ENCODE assay signal across 8 cellular contexts in the genomic region with DNA sequence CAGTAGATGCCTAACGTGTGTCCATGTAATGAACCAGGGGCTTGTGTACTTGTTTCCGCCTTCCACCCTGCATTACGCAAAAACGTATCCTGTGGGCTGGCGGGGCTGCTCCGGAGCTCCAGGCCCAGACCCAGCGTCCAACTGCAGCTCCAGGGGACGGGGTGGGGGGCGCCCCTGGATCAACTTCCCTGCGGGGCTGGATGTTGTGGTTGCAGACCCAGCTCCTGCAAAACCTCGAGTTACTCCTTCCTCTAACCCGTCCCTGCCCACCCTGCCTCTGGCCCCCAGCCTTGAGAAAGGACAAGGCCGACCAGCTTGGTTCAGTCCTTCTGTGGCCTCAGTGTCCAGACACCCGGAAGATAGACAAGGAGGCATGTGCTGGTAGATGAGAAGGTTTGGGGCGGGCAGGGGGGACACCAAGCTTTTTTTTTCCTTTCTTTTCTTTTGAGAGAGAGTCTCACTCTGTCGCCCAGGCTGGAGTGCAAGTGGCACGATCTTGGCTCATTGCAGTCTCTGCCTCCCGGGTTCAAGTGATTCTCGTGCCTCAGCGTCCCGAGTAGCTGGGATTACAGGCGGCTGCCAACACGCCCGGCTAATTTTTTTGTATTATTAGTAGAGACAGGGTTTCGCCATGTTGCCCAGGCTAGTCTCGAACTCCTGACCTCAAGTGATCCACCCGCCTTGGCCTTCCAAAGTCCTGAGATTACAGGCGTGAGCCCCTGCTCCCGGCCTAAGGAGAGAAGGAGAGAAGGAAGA. TPM values are rescaled to one million over a fixed set of nuclear protein-coding genes. Genes with fewer than 3 reads are reported as not detected.
DNase-seq lines count a peak whose midpoint lies in the region; ATAC-seq and TF ChIP-seq lines count a peak whose summit lies in the region.

No MANE protein-coding gene starts in this region.

- H3K27ac ChIP-seq in gastrocnemius medialis: peak overlapping the region; percentile 79 to 93 (median 84)

- intact Hi-C loops in gastrocnemius medialis (cut with DNase I; ENCODE audit: low total_unique reads): loop anchor here (5.0 kb wide), 1 partner anchor 127 kb away; a partner anchor contains a TSS

- no peaks in the 10 kb centered on the region for H3K27me3 ChIP-seq in gastrocnemius medialis

- CTCF ChIA-PET in T-cell (lab: Charles Lee): interaction anchor here (0.6 to 1.8 kb wide), 4 partner anchors 62 to 163 kb away, joined by 3 to 9 read pairs (median 4); no protein-coding TSS in a partner anchor

- H3K4me1 ChIP-seq in gastrocnemius medialis: peaks cover 13 to 18% of the 10 kb centered on the region in 2 donors

- H3K9me3 ChIP-seq in gastrocnemius medialis: no peaks in the 10 kb centered on the region

- DNase-seq in T-cell (no peak), fibroblast of villous mesenchyme (ENCODE audit: low read depth) (no peak), gastrocnemius medialis (no peak), cerebellar cortex (ENCODE audit: low spot score) (no peak), KBM-7 (no peak)

- H3K27me3 Mint-ChIP-seq in T-cell: no peaks in the 10 kb centered on the region

- peak overlapping the region; percentile 94 for H3K4me3 ChIP-seq in fibroblast of villous mesenchyme (ENCODE audit: low read depth, low read length)
- H3K4me3 ChIP-seq in gastrocnemius medialis: peak overlapping the region; percentile 84 to 94 (median 89)

- H3K36me3 Mint-ChIP-seq in T-cell: peaks cover 17% of the 10 kb centered on the region

- peak overlapping the region; percentile 90 to 96 (median 92) for H3K4me3 Mint-ChIP-seq in T-cell

- no peaks in the 10 kb centered on the region for H3K9me3 Mint-ChIP-seq in T-cell

- H3K36me3 ChIP-seq in gastrocnemius medialis: peaks cover 0 to 28% of the 10 kb centered on the region in 2 donors

- in situ Hi-C loops in gastrocnemius medialis (cut with MboI; ENCODE audit: low sequenced_read_pairs in 4 of 4) (no loop called here), KBM-7 (cut with MboI; ENCODE audit: low pct_unique_long_range_greater_than_20kb, low sequenced_read_pairs) (no loop called here)

- POLR2A ChIA-PET in T-cell (lab: Charles Lee): interaction anchor here (0.6 kb wide), 3 partner anchors 163 to 921 kb away, joined by 3 to 5 read pairs (median 3); no protein-coding TSS in a partner anchor

- H3K27ac Mint-ChIP-seq in T-cell: peak overlapping the region; percentile 91 to 94

- ATAC-seq in GM18907 (IDR thresholded peaks at IDR 0.05; ENCODE audit: unreplicated experiment): peak; percentile 4
- no peak for ATAC-seq in T-cell (replicated peaks in 1 of 4)
- ATAC-seq in gastrocnemius medialis: peak in 1 of 2 donors; percentile 3
- no peak for ATAC-seq in GM18873 (IDR thresholded peaks at IDR 0.05; ENCODE audit: low FRiP score, unreplicated experiment)
- ATAC-seq in HG02840 (IDR thresholded peaks at IDR 0.05; ENCODE audit: low FRiP score, unreplicated experiment): no peak

- H3K4me1 Mint-ChIP-seq in T-cell: peaks cover 36 to 39% (median 37%) of the 10 kb centered on the region in 3 donors

- no peak for TF ChIP-seq POLR2A in gastrocnemius medialis (IDR thresholded peaks at IDR 0.05)

- no peak for TF ChIP-seq CTCF in fibroblast of villous mesenchyme (IDR thresholded peaks at IDR 0.05; ENCODE audit: insufficient read depth, low read depth, low read length)
- no peak for TF ChIP-seq CTCF in gastrocnemius medialis (IDR thresholded peaks at IDR 0.05 in 4 of 5, conservative IDR thresholded peaks at IDR 0.05 in 1 of 5)

RNA-seq across cellular contexts. Expression of a gene that starts 0.7 kb away (rescaled TPM):
- total RNA-seq in T-cell (100 to 1,000 TPM; 119 to 181 (median 156) TPM), fibroblast of villous mesenchyme (93.1 and 98.4 TPM in 2 replicates), gastrocnemius medialis (10 to 100 TPM; 49.5 to 70.7 (median 53.9) TPM)

RNA-seq across cellular contexts. Expression of a gene that starts 25.3 kb away (rescaled TPM):
- total RNA-seq in T-cell (1 to 10 TPM in 1 of 5 donors, under 1 TPM in 3, not detected in 1; 0.20 to 1.6 (median 0.31) TPM), fibroblast of villous mesenchyme (not detected in 2 replicates), gastrocnemius medialis (not detected)

RNA-seq across cellular contexts. Expression of a gene that starts 29.7 kb away (rescaled TPM):
- total RNA-seq in T-cell: 1 to 10 TPM in 1 of 5 donors, under 1 TPM in 2, not detected in 2; 0.20 to 1.3 (median 0.73) TPM
- total RNA-seq in fibroblast of villous mesenchyme: under 0.01 TPM in 1 of 2 replicates, not detected in the other
- total RNA-seq in gastrocnemius medialis: under 1 TPM in 1 of 4 donors, not detected in 3; 0.18 TPM

RNA-seq across cellular contexts. Expression of a gene that starts 32.0 kb away (rescaled TPM):
- total RNA-seq in T-cell (10 to 100 TPM; 71.9 to 81.6 (median 78.9) TPM), fibroblast of villous mesenchyme (28.3 and 42.3 TPM in 2 replicates), gastrocnemius medialis (10 to 100 TPM; 33.0 to 76.7 (median 66.7) TPM)

RNA-seq across cellular contexts. Expression of a gene that starts 36.7 kb away (rescaled TPM):
- 1 to 10 TPM in 4 of 5 donors, under 1 TPM in 1; 0.99 to 3.0 (median 1.7) TPM for total RNA-seq in T-cell
- total RNA-seq in fibroblast of villous mesenchyme: not detected in 2 replicates
- total RNA-seq in gastrocnemius medialis: under 1 TPM in 2 of 4 donors, not detected in 2; 0.16 to 0.62 TPM
